In genomic region chr20:49230021-49230420, GRCh38 we compare ENCODE assay signal across 15 cellular contexts. TPM values are rescaled to one million over a fixed set of nuclear protein-coding genes. Genes with fewer than 3 reads are reported as not detected.
DNase-seq lines count a peak whose midpoint lies in the region; ATAC-seq and TF ChIP-seq lines count a peak whose summit lies in the region.
"Had no signal": no experiment of that assay in that cellular context is flagged by ENCODE, and none has a peak within 500 bp of the region (broad histone marks: within the 10 kb centered on the region; RNA-seq: fewer than 3 reads in every experiment).

No MANE protein-coding gene starts in this region.

- peak overlapping the region in 4 of 10 experiments; percentile 7 to 39 (median 24); a peak in 5 of 20 replicates for H3K4me3 ChIP-seq in BLaER1 treated with 17β-estradiol and CSF1 and Interleukin-3, amounts not matched to agents 10 nM and 100 nM
- no peak overlapping the region for H3K4me3 ChIP-seq in mesodermal cell (ENCODE audit: extremely low read depth, insufficient read depth, low read length, poor library complexity, severe bottlenecking)
- H3K4me3 ChIP-seq in esophagus muscularis mucosa = no peak overlapping the region
- H3K4me3 ChIP-seq: GM23338, lung, ovary, vagina had no signal

- H3K9ac ChIP-seq in BLaER1 treated with 17β-estradiol and CSF1 and Interleukin-3, amounts not matched to agents 10 nM and 100 nM = peak overlapping the region; percentile 52 to 72 (median 68); a peak in 21 of 22 replicates
- H3K9ac ChIP-seq: SK-N-SH had no signal

- H3K9me3 ChIP-seq in BLaER1 treated with 17β-estradiol and CSF1 and Interleukin-3, amounts not matched to agents 10 nM and 100 nM (replicated peaks in 1 of 11) = no peaks in the 10 kb centered on the region
- no peaks in the 10 kb centered on the region for H3K9me3 ChIP-seq in mesodermal cell (ENCODE audit: control insufficient read depth, low read length)
- no peaks in the 10 kb centered on the region for H3K9me3 ChIP-seq in esophagus muscularis mucosa
- H3K9me3 ChIP-seq: ovary, SK-N-SH, vagina had no signal

- DNase-seq in NCI-H187 (lab: John Stamatoyannopoulos, UW) = peak; percentile 41 to 72
- DNase-seq in OCI-M1 (lab: John Stamatoyannopoulos, UW) = peak; percentile 85
- no peak for DNase-seq in NOMO-1 (lab: John Stamatoyannopoulos, UW; ENCODE audit: unreplicated experiment in 2 of 2)
- DNase-seq in esophagus muscularis mucosa (ENCODE audit: extremely low spot score) = no peak
- DNase-seq: activated CD4-positive, alpha-beta T cell treated with anti-CD3 and anti-CD28 coated beads for 1 hour; amniotic stem cell; ovary; SK-N-SH had no signal

- peaks cover 0 to 47% (median 13%) of the 10 kb centered on the region in 11 experiments; a peak in 10 of 22 replicates for H4K20me1 ChIP-seq in BLaER1 treated with 17β-estradiol and CSF1 and Interleukin-3, amounts not matched to agents 10 nM and 100 nM

- H3K27me3 ChIP-seq in BLaER1 treated with 17β-estradiol and CSF1 and Interleukin-3, amounts not matched to agents 10 nM and 100 nM = no peaks in the 10 kb centered on the region
- no peaks in the 10 kb centered on the region for H3K27me3 ChIP-seq in esophagus muscularis mucosa
- H3K27me3 ChIP-seq: ovary, vagina had no signal

- peaks cover 81 to 98% (median 92%) of the 10 kb centered on the region in 11 experiments for H3K36me3 ChIP-seq in BLaER1 treated with 17β-estradiol and CSF1 and Interleukin-3, amounts not matched to agents 10 nM and 100 nM
- H3K36me3 ChIP-seq in mesodermal cell (ENCODE audit: control insufficient read depth, insufficient read depth, low read length) (peaks cover 86% of the 10 kb centered on the region), esophagus muscularis mucosa (peaks cover 81 to 100% (median 96%) of the 10 kb centered on the region in 4 donors)
- H3K36me3 ChIP-seq: ovary had no signal

- TF ChIP-seq EP300 in esophagus muscularis mucosa (IDR thresholded peaks at IDR 0.05) = no peak

- intact Hi-C loops in esophagus muscularis mucosa (cut with DNase I) = no loop called here

- ATAC-seq in GM19328 (IDR thresholded peaks at IDR 0.05; ENCODE audit: unreplicated experiment) (no peak), HG02870 (IDR thresholded peaks at IDR 0.05; ENCODE audit: unreplicated experiment) (no peak)
- ATAC-seq: GM23338 had no signal

- no peak for TF ChIP-seq POLR2A in esophagus muscularis mucosa (IDR thresholded peaks at IDR 0.05; ENCODE audit: low read depth)

- H3K4me1 ChIP-seq in BLaER1 treated with 17β-estradiol and CSF1 and Interleukin-3, amounts not matched to agents 10 nM and 100 nM = peaks cover 21 to 37% (median 31%) of the 10 kb centered on the region in 10 experiments
- H3K4me1 ChIP-seq in mesodermal cell (ENCODE audit: control insufficient read depth, insufficient read depth, low read length, poor library complexity, severe bottlenecking) = peaks cover 18% of the 10 kb centered on the region
- H3K4me1 ChIP-seq in esophagus muscularis mucosa = no peaks in the 10 kb centered on the region
- H3K4me1 ChIP-seq: vagina had no signal

- no peak for TF ChIP-seq CTCF in esophagus muscularis mucosa (IDR thresholded peaks at IDR 0.05)

- peak overlapping the region; percentile 68 to 85 (median 81) for H3K27ac ChIP-seq in BLaER1 treated with 17β-estradiol and CSF1 and Interleukin-3, amounts not matched to agents 10 nM and 100 nM
- H3K27ac ChIP-seq in mesodermal cell (ENCODE audit: low read depth, low read length, severe bottlenecking) = peak overlapping the region; percentile 33
- no peak overlapping the region for H3K27ac ChIP-seq in esophagus muscularis mucosa (replicated peaks in 1 of 4)
- H3K27ac ChIP-seq: ovary, vagina had no signal

- 93 to 100% methylated on average over 5 to 10 of the region's 10 CpGs for WGBS in mesodermal cell (ENCODE audit: insufficient coverage in 2 of 2), 2 experiments
- 74% methylated on average over 10 of the region's 10 CpGs for WGBS in esophagus muscularis mucosa

- peak overlapping the region; percentile 74 to 92 (median 82) for H3K4me2 ChIP-seq in BLaER1 treated with 17β-estradiol and CSF1 and Interleukin-3, amounts not matched to agents 10 nM and 100 nM
- H3K4me2 ChIP-seq: GM23338, SK-N-SH had no signal

RNA-seq across cellular contexts. Expression of gene DDX27, which starts 10.8 kb away (rescaled TPM):
- polyA plus RNA-seq in mesodermal cell (2013, experiment 1 of 2) = 31.7 TPM
- 29.3 TPM for polyA plus RNA-seq in mesodermal cell (2013, experiment 2 of 2)
- total RNA-seq in esophagus muscularis mucosa = 10 to 100 TPM; 25.7 to 35.0 (median 30.2) TPM

RNA-seq across cellular contexts. Expression of gene STAU1, which starts 41.9 kb away (rescaled TPM):
- polyA plus RNA-seq in mesodermal cell (2013, experiment 1 of 2) = 80.9 TPM
- polyA plus RNA-seq in mesodermal cell (2013, experiment 2 of 2) = 84.1 TPM
- 100 to 1,000 TPM; 103 to 118 (median 115) TPM for total RNA-seq in esophagus muscularis mucosa

RNA-seq across cellular contexts. Expression of gene ZNFX1, which starts 47.8 kb away (rescaled TPM):
- polyA plus RNA-seq in mesodermal cell (2013, experiment 1 of 2) = 8.4 TPM
- polyA plus RNA-seq in mesodermal cell (2013, experiment 2 of 2) = 7.6 TPM
- 10 to 100 TPM; 35.7 to 46.7 (median 41.3) TPM for total RNA-seq in esophagus muscularis mucosa

Comparison
In these comparisons a context has a peak if more than half of its experiments do, and no peak if none do; other contexts are left out.
1. H3K27ac ChIP-seq: peak in BLaER1 treated with 17β-estradiol and CSF1 and Interleukin-3, amounts not matched to agents 10 nM and 100 nM (11 of 11) and mesodermal cell (single experiment); none in esophagus muscularis mucosa (0 of 4).
2. DNase-seq: peak in NCI-H187 (2 of 2) and OCI-M1 (single experiment); none in NOMO-1 (0 of 2) and esophagus muscularis mucosa (single experiment).